In the genomic region with DNA sequence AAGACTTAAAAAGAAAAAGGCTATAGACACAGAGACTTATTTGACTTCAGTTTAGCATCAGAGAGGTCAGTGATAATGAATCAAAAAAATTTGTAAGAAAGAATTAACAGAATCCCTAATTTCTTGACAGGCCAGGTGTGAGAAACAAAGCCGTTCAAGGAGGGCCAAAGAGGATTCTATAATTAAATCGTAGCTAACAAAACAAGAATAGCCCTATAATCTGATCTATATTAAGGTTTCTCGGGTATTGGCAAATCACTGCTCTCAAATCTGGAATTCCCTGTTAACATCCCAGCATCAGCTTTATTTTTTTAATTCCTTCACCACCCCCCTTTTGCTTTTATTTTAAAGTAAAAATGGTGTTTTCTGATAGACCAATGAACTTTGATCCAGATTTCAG, we compare ENCODE assay signal across 19 cellular contexts.
DNase-seq lines count a peak whose midpoint lies in the region; ATAC-seq and TF ChIP-seq lines count a peak whose summit lies in the region.
"Had no signal": no experiment of that assay in that cellular context is flagged by ENCODE, and none has a peak within 500 bp of the region (broad histone marks: within the 10 kb centered on the region; RNA-seq: fewer than 3 reads in every experiment).

No MANE protein-coding gene starts in this region.

- DNase-seq in A673 (ENCODE audit: low spot score) (no peak), Calu3 (no peak), progenitor cell of endocrine pancreas (ENCODE audit: low spot score, unreplicated experiment) (no peak), omental fat pad (ENCODE audit: low spot score) (no peak), AG08395 (ENCODE audit: low spot score) (no peak), RWPE1 (ENCODE audit: low spot score) (no peak)
- DNase-seq in central memory CD8-positive, alpha-beta T cell (ENCODE audit: low spot score in 2 of 2), result no peak
- DNase-seq: BE2C, DMS153, EL, H7, NCI-H1092 treated with DMSO at 0.1 percent for 48 hours, NCI-H1694, NCI-H2107, NCI-H226, NCI-H526 treated with DMSO at 0.1 percent for 48 hours, RPMI8226, SJCRH30 had no signal

- TSS peak; percentile 3 for BruUV-seq in A673 (replicated peaks; lab: Mats Ljungman, UMichigan)
- BruUV-seq in Calu3 (replicated peaks; lab: Mats Ljungman, UMichigan), result TSS peak; percentile 10

- H3K27ac ChIP-seq in A673 (ENCODE audit: low read depth, low read length, poor library complexity, severe bottlenecking) (no peak overlapping the region), RWPE1 (no peak overlapping the region)
- H3K27ac ChIP-seq: SJCRH30 had no signal

- H3K4me1 Mint-ChIP-seq in Calu3 (ENCODE audit: low read depth, unreplicated experiment) (peaks cover 19% of the 10 kb centered on the region), progenitor cell of endocrine pancreas (ENCODE audit: low read depth) (peaks cover 42% of the 10 kb centered on the region)
- peaks cover 49% of the 10 kb centered on the region for H3K4me1 Mint-ChIP-seq in central memory CD8-positive, alpha-beta T cell

- no peak overlapping the region for H3K4me3 ChIP-seq in A673 (ENCODE audit: low read depth, low read length, poor library complexity, severe bottlenecking)
- H3K4me3 ChIP-seq: SJCRH30 had no signal

- H3K4me3 Mint-ChIP-seq in Calu3 (ENCODE audit: low read depth, unreplicated experiment) (no peak overlapping the region), progenitor cell of endocrine pancreas (ENCODE audit: low read depth) (no peak overlapping the region)
- no peak overlapping the region for H3K4me3 Mint-ChIP-seq in central memory CD8-positive, alpha-beta T cell

- POLR2A ChIA-PET in A673 (lab: Charles Lee; ENCODE audit: low non-redundant PET) (no interaction called here), RWPE1 (lab: Yijun Ruan, JAX; ENCODE audit: low non-redundant PET) (no interaction called here)

- peaks cover 14% of the 10 kb centered on the region for H3K4me1 ChIP-seq in A673 (ENCODE audit: insufficient read depth, low read length, poor library complexity, severe bottlenecking)

- ATAC-seq in central memory CD8-positive, alpha-beta T cell (replicated peaks; ENCODE audit: extremely low read depth, poor library complexity, severe bottlenecking), result no peak
- no peak for ATAC-seq in omental fat pad (ENCODE audit: low FRiP score)
- ATAC-seq in GM21367 (IDR thresholded peaks at IDR 0.05; ENCODE audit: unreplicated experiment), result no peak

- no peaks in the 10 kb centered on the region for H3K9me3 ChIP-seq in A673 (ENCODE audit: low read depth, low read length, poor library complexity, severe bottlenecking)
- H3K9me3 ChIP-seq: BE2C, SJCRH30 had no signal

- H3K27me3 Mint-ChIP-seq in Calu3 (ENCODE audit: unreplicated experiment) (no peaks in the 10 kb centered on the region), progenitor cell of endocrine pancreas (no peaks in the 10 kb centered on the region)
- no peaks in the 10 kb centered on the region for H3K27me3 Mint-ChIP-seq in central memory CD8-positive, alpha-beta T cell

- no peak overlapping the region for H3K27ac Mint-ChIP-seq in Calu3 (ENCODE audit: unreplicated experiment)
- peak overlapping the region; percentile 77 for H3K27ac Mint-ChIP-seq in central memory CD8-positive, alpha-beta T cell (ENCODE audit: low read depth)
- H3K27ac Mint-ChIP-seq in progenitor cell of endocrine pancreas, result peak overlapping the region; percentile 91

- H3K36me3 Mint-ChIP-seq in Calu3 (ENCODE audit: insufficient read depth, unreplicated experiment) (peaks cover 57% of the 10 kb centered on the region), progenitor cell of endocrine pancreas (ENCODE audit: insufficient read depth) (peaks cover 33% of the 10 kb centered on the region)
- H3K36me3 Mint-ChIP-seq in central memory CD8-positive, alpha-beta T cell (ENCODE audit: insufficient read depth), result peaks cover 47% of the 10 kb centered on the region

- CTCF ChIA-PET in A673 (lab: Charles Lee), result no interaction called here
- CTCF ChIA-PET in Calu3 (lab: Charles Lee), result no interaction called here
- CTCF ChIA-PET in RWPE1 (lab: Yijun Ruan, JAX), result no interaction called here

- peaks cover 46% of the 10 kb centered on the region for H3K36me3 ChIP-seq in A673 (ENCODE audit: insufficient read depth, low read length, poor library complexity, severe bottlenecking)

- no peaks in the 10 kb centered on the region for H3K27me3 ChIP-seq in A673 (replicated peaks; ENCODE audit: insufficient read depth, low read depth, low read length, poor library complexity)
- H3K27me3 ChIP-seq: BE2C, SJCRH30 had no signal

- intact Hi-C loops in A673 (cut with micrococcal nuclease; ENCODE audit: unreplicated experiment) (no loop called here), Calu3 (cut with micrococcal nuclease; ENCODE audit: unreplicated experiment) (no loop called here)

- TF ChIP-seq CTCF in A673 (conservative IDR thresholded peaks at IDR 0.05; ENCODE audit: low read depth, low read length) (no peak), Calu3 (IDR thresholded peaks at IDR 0.05; ENCODE audit: unreplicated experiment) (no peak), progenitor cell of endocrine pancreas (IDR thresholded peaks at IDR 0.05; ENCODE audit: unreplicated experiment) (no peak), omental fat pad (IDR thresholded peaks at IDR 0.05) (no peak), RWPE1 (conservative IDR thresholded peaks at IDR 0.05; ENCODE audit: low read depth) (no peak)

- no peaks in the 10 kb centered on the region for H3K9me3 Mint-ChIP-seq in Calu3 (ENCODE audit: low read depth, unreplicated experiment)
- H3K9me3 Mint-ChIP-seq in central memory CD8-positive, alpha-beta T cell, result no peaks in the 10 kb centered on the region
- no peaks in the 10 kb centered on the region for H3K9me3 Mint-ChIP-seq in progenitor cell of endocrine pancreas (ENCODE audit: low read depth)
